18 cellular contexts compared by ENCODE assay signal in the genomic region with DNA sequence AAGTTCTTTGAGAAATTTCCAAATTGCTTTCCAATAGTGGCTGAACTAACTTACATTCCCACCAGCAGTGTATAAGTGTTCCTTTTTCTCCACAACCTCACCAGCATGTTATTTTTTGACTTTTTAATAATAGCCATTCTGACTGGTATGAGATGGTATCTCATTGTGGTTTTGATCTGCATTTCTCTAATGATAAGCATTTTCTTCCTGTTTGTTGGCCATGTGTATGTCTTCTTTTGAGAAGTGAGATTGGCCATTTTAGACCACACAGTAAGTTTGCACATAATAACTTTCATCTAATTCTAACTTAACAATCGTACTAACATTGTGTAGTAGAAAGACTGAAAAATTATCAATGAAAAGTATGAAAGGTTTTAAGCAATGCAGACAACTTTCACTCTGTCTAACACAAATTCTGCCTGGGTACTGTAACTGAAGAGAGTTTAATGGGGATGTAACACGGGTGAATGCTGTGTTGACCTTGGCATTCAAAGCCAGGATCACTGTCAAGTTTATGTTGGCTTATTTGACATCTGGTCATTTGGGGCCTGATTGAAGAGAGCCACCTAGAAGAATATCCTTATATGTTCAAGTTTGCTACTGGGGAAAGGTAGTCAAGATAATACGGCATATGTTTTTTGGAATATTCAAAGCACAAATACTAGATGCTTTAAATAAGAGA.
"Had no signal": no experiment of that assay in that cellular context is flagged by ENCODE, and none has a peak within 500 bp of the region (broad histone marks: within the 10 kb centered on the region; RNA-seq: fewer than 3 reads in every experiment).

No MANE protein-coding gene starts in this region.

- H3K27ac ChIP-seq: testis, upper lobe of right lung had no signal

- H3K36me3 Mint-ChIP-seq: activated naive CD4-positive, alpha-beta T cell treated with anti-CD3 and anti-CD28 coated beads, Interleukin-2, amount 10 ng/mL, durations not matched to agents 7 days and 5 days; immature natural killer cell; memory B cell had no signal

- H3K4me3 ChIP-seq: body of pancreas, testis, upper lobe of right lung had no signal

- H3K27me3 ChIP-seq: body of pancreas, testis, upper lobe of right lung had no signal

- H3K9me3 ChIP-seq: body of pancreas, testis, upper lobe of right lung had no signal

- H3K27ac Mint-ChIP-seq: activated naive CD4-positive, alpha-beta T cell treated with anti-CD3 and anti-CD28 coated beads, Interleukin-2, amount 10 ng/mL, durations not matched to agents 7 days and 5 days; activated T-helper 2 cell treated with anti-CD3 and anti-CD28 coated beads, Interferon-gamma antibody, Interleukin-2, Interleukin-4, amounts not matched to agents 10 μg/mL and 5 μg/mL and 100 μg/mL, durations not matched to agents 14 hours and 24 hours and 36 hours; dendritic cell treated with granulocyte-macrophage colony-stimulating factor and Interleukin-4, amounts not matched to agents 40 ng/mL and 50 ng/mL, for 4 days; effector memory CD8-positive, alpha-beta T cell; immature natural killer cell; memory B cell; stimulated activated naive CD8-positive, alpha-beta T cell treated with anti-CD3 and anti-CD28 coated beads, Interleukin-15, amount 100 ng/mL, for 72 hours; T-cell had no signal

- H3K9me3 Mint-ChIP-seq: activated T-helper 2 cell treated with anti-CD3 and anti-CD28 coated beads, Interferon-gamma antibody, Interleukin-2, Interleukin-4, amounts not matched to agents 10 μg/mL and 5 μg/mL and 100 μg/mL, durations not matched to agents 14 hours and 24 hours and 36 hours; dendritic cell treated with granulocyte-macrophage colony-stimulating factor and Interleukin-4, amounts not matched to agents 40 ng/mL and 50 ng/mL, for 4 days; effector memory CD8-positive, alpha-beta T cell; immature natural killer cell; memory B cell; stimulated activated naive CD8-positive, alpha-beta T cell treated with anti-CD3 and anti-CD28 coated beads, Interleukin-15, amount 100 ng/mL, for 72 hours; T-cell had no signal

- H3K27me3 Mint-ChIP-seq: activated naive CD4-positive, alpha-beta T cell treated with anti-CD3 and anti-CD28 coated beads, Interleukin-2, amount 10 ng/mL, durations not matched to agents 7 days and 5 days; stimulated activated naive CD8-positive, alpha-beta T cell treated with anti-CD3 and anti-CD28 coated beads, Interleukin-15, amount 100 ng/mL, for 72 hours had no signal

- H3K4me3 Mint-ChIP-seq: activated naive CD4-positive, alpha-beta T cell treated with anti-CD3 and anti-CD28 coated beads, Interleukin-2, amount 10 ng/mL, durations not matched to agents 7 days and 5 days; dendritic cell treated with granulocyte-macrophage colony-stimulating factor and Interleukin-4, amounts not matched to agents 40 ng/mL and 50 ng/mL, for 4 days; effector memory CD8-positive, alpha-beta T cell; immature natural killer cell; memory B cell; stimulated activated naive CD8-positive, alpha-beta T cell treated with anti-CD3 and anti-CD28 coated beads, Interleukin-15, amount 100 ng/mL, for 72 hours; T-cell had no signal

- DNase-seq: activated CD4-positive, alpha-beta T cell treated with anti-CD3 and anti-CD28 coated beads, Interleukin-2, amount 50 U/mL, for 1 hour; activated CD4-positive, CD25-positive, alpha-beta regulatory T cell; activated naive CD4-positive, alpha-beta T cell treated with anti-CD3 and anti-CD28 coated beads, Interleukin-2, amount 10 ng/mL, durations not matched to agents 7 days and 5 days; activated T-cell treated with anti-CD3 and anti-CD28 coated beads for 4 hours; body of pancreas; central memory CD4-positive, alpha-beta T cell; effector memory CD8-positive, alpha-beta T cell; erythroblast; immature natural killer cell; stimulated activated CD4-positive, alpha-beta T cell treated with anti-CD3 and anti-CD28 coated beads, Interleukin-15, amount 100 ng/mL, for 24 hours; stimulated activated CD4-positive, alpha-beta T cell treated with anti-CD3 and anti-CD28 coated beads, Interleukin-4, amount 100 ng/mL, for 24 hours; stimulated activated naive CD8-positive, alpha-beta T cell treated with anti-CD3 and anti-CD28 coated beads, Interleukin-15, amount 100 ng/mL, for 72 hours; T-cell; testis; upper lobe of right lung had no signal

- H3K4me1 Mint-ChIP-seq: activated naive CD4-positive, alpha-beta T cell treated with anti-CD3 and anti-CD28 coated beads, Interleukin-2, amount 10 ng/mL, durations not matched to agents 7 days and 5 days; immature natural killer cell; memory B cell had no signal

- H3K36me3 ChIP-seq: upper lobe of right lung had no signal
